In genomic region chr11:128463975-128464374, GRCh38 we compare ENCODE assay signal across 1 cellular context.
TF ChIP-seq lines count a peak whose summit lies in the region.

No MANE protein-coding gene starts in this region.

TF ChIP-seq in SK-N-SH treated with all-trans-retinoic acid at 6 μM for 48 hours, 23 proteins besides CTCF, POLR2A, EP300 and RAD21 (continued from another document):
- TF ChIP-seq CREB5 (CRISPR knock-in tag; IDR thresholded peaks at IDR 0.05; ENCODE audit: low read depth) (no peak), CSDC2 (CRISPR knock-in tag; IDR thresholded peaks at IDR 0.05) (no peak), OSR1 (CRISPR knock-in tag; IDR thresholded peaks at IDR 0.05) (no peak), PATZ1 (CRISPR knock-in tag; IDR thresholded peaks at IDR 0.05; ENCODE audit: borderline replicate concordance) (no peak), TOX (CRISPR knock-in tag; IDR thresholded peaks at IDR 0.05; ENCODE audit: borderline replicate concordance) (no peak), SNAI2 (CRISPR knock-in tag; IDR thresholded peaks at IDR 0.05) (no peak), ZC3H10 (CRISPR knock-in tag; IDR thresholded peaks at IDR 0.05) (no peak), ZNF8 (CRISPR knock-in tag; IDR thresholded peaks at IDR 0.05) (no peak), PPARA (CRISPR knock-in tag; IDR thresholded peaks at IDR 0.05; ENCODE audit: borderline replicate concordance) (no peak), ZFP3 (CRISPR knock-in tag; IDR thresholded peaks at IDR 0.05) (no peak)
- TF ChIP-seq, protein P1, sequence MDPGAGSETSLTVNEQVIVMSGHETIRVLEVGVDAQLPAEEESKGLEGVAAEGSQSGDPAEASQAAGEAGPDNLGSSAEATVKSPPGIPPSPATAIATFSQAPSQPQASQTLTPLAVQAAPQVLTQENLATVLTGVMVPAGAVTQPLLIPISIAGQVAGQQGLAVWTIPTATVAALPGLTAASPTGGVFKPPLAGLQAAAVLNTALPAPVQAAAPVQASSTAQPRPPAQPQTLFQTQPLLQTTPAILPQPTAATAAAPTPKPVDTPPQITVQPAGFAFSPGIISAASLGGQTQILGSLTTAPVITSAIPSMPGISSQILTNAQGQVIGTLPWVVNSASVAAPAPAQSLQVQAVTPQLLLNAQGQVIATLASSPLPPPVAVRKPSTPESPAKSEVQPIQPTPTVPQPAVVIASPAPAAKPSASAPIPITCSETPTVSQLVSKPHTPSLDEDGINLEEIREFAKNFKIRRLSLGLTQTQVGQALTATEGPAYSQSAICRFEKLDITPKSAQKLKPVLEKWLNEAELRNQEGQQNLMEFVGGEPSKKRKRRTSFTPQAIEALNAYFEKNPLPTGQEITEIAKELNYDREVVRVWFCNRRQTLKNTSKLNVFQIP (CRISPR knock-in tag; IDR thresholded peaks at IDR 0.05; ENCODE audit: borderline replicate concordance, low read depth), result no peak
